Comparison of ENCODE assay signal across 8 cellular contexts in genomic region chr9:109972026-109973005, GRCh38.
A peak's percentile ranks its signal among the peaks of the same experiment; 100 is the strongest.
DNase-seq lines count a peak whose midpoint lies in the region; ATAC-seq and TF ChIP-seq lines count a peak whose summit lies in the region.

No MANE protein-coding gene starts in this region.

- H3K9me3 ChIP-seq in suprapubic skin = no peaks in the 10 kb centered on the region

- POLR2A ChIA-PET in BJ (lab: Charles Lee) = no interaction called here

- H3K27ac Mint-ChIP-seq in activated T-helper 17 cell treated with anti-CD3 and anti-CD28 coated beads, Interleukin-2, amount 50 U/mL, for 72 hours = peak overlapping the region; percentile 39
- H3K27ac Mint-ChIP-seq in stimulated activated memory B cell treated with anti-CD40 and anti-IgM and Interleukin-4, amounts not matched to agents 10 μg/mL and 1 μg/mL and 100 μg/mL, for 72 hours = peak overlapping the region; percentile 92

- H3K27me3 Mint-ChIP-seq in activated T-helper 17 cell treated with anti-CD3 and anti-CD28 coated beads, Interleukin-2, amount 50 U/mL, for 72 hours = peaks cover 5% of the 10 kb centered on the region
- no peaks in the 10 kb centered on the region for H3K27me3 Mint-ChIP-seq in stimulated activated memory B cell treated with anti-CD40 and anti-IgM and Interleukin-4, amounts not matched to agents 10 μg/mL and 1 μg/mL and 100 μg/mL, for 72 hours

- TF ChIP-seq EP300 in suprapubic skin (IDR thresholded peaks at IDR 0.05) = no peak

- H3K4me3 ChIP-seq in BJ (ENCODE audit: low read depth, low read length) = no peak overlapping the region
- H3K4me3 ChIP-seq in suprapubic skin = no peak overlapping the region

- H3K36me3 Mint-ChIP-seq in activated T-helper 17 cell treated with anti-CD3 and anti-CD28 coated beads, Interleukin-2, amount 50 U/mL, for 72 hours (ENCODE audit: low read depth) = peaks cover 5% of the 10 kb centered on the region
- H3K36me3 Mint-ChIP-seq in stimulated activated memory B cell treated with anti-CD40 and anti-IgM and Interleukin-4, amounts not matched to agents 10 μg/mL and 1 μg/mL and 100 μg/mL, for 72 hours = peaks cover 5% of the 10 kb centered on the region

- ATAC-seq in HG03108 (IDR thresholded peaks at IDR 0.05; ENCODE audit: unreplicated experiment) = peak; percentile 49
- ATAC-seq in activated T-helper 17 cell treated with anti-CD3 and anti-CD28 coated beads, Interleukin-2, amount 50 U/mL, for 72 hours (replicated peaks) = peak; percentile 23
- peak; percentile 84 for ATAC-seq in stimulated activated memory B cell treated with anti-CD40 and anti-IgM and Interleukin-4, amounts not matched to agents 10 μg/mL and 1 μg/mL and 100 μg/mL, for 72 hours

- H3K27me3 ChIP-seq in BJ (ENCODE audit: control insufficient read depth, insufficient read depth, low read length) = no peaks in the 10 kb centered on the region
- no peaks in the 10 kb centered on the region for H3K27me3 ChIP-seq in suprapubic skin

- TF ChIP-seq POLR2A in suprapubic skin (IDR thresholded peaks at IDR 0.05) = no peak

- CTCF ChIA-PET in BJ (lab: Yijun Ruan, JAX) = interaction anchor here (0.9 kb wide), 1 partner anchor 9 kb away, joined by 3 read pairs; no protein-coding TSS in a partner anchor

- no peak for DNase-seq in BJ (ENCODE audit: low read depth)
- peak; percentile 18 for DNase-seq in GM19238 (ENCODE audit: insufficient read length, low spot score)
- no peak for DNase-seq in NCI-H524 (lab: John Stamatoyannopoulos, UW)
- no peak for DNase-seq in suprapubic skin (ENCODE audit: low spot score in 2 of 2)
- no peak for DNase-seq in activated naive CD4-positive, alpha-beta T cell treated with Interleukin-2 at 50 U/mL for 16 hours

- peaks cover 2% of the 10 kb centered on the region for H3K4me1 ChIP-seq in suprapubic skin

- H3K4me3 Mint-ChIP-seq in activated T-helper 17 cell treated with anti-CD3 and anti-CD28 coated beads, Interleukin-2, amount 50 U/mL, for 72 hours = peak overlapping the region; percentile 63
- H3K4me3 Mint-ChIP-seq in stimulated activated memory B cell treated with anti-CD40 and anti-IgM and Interleukin-4, amounts not matched to agents 10 μg/mL and 1 μg/mL and 100 μg/mL, for 72 hours = peak overlapping the region; percentile 42

- 0 out of 2 replicates have a peak, but pooled peaks have one; percentile 5 for TF ChIP-seq CTCF in BJ (IDR thresholded peaks at IDR 0.05; ENCODE audit: insufficient read depth, low read depth, low read length)
- TF ChIP-seq CTCF in suprapubic skin (IDR thresholded peaks at IDR 0.05) = no peak

- no peaks in the 10 kb centered on the region for H3K36me3 ChIP-seq in BJ (ENCODE audit: control insufficient read depth, insufficient read depth, low read length)
- no peaks in the 10 kb centered on the region for H3K36me3 ChIP-seq in suprapubic skin

- H3K9me3 Mint-ChIP-seq in activated T-helper 17 cell treated with anti-CD3 and anti-CD28 coated beads, Interleukin-2, amount 50 U/mL, for 72 hours = no peaks in the 10 kb centered on the region
- H3K9me3 Mint-ChIP-seq in stimulated activated memory B cell treated with anti-CD40 and anti-IgM and Interleukin-4, amounts not matched to agents 10 μg/mL and 1 μg/mL and 100 μg/mL, for 72 hours = no peaks in the 10 kb centered on the region

- WGBS in suprapubic skin = 90% methylated on average over 6 of the region's 6 CpGs

- peaks cover 63% of the 10 kb centered on the region for H3K4me1 Mint-ChIP-seq in activated T-helper 17 cell treated with anti-CD3 and anti-CD28 coated beads, Interleukin-2, amount 50 U/mL, for 72 hours
- peaks cover 96% of the 10 kb centered on the region for H3K4me1 Mint-ChIP-seq in stimulated activated memory B cell treated with anti-CD40 and anti-IgM and Interleukin-4, amounts not matched to agents 10 μg/mL and 1 μg/mL and 100 μg/mL, for 72 hours

- H3K27ac ChIP-seq in suprapubic skin = no peak overlapping the region

Comparison
In these comparisons a context has a peak if more than half of its experiments do, and no peak if none do; other contexts are left out.
1. ATAC-seq: peak in every context shown above with its lines; median percentile 84 in stimulated activated memory B cell treated with anti-CD40 and anti-IgM and Interleukin-4, amounts not matched to agents 10 μg/mL and 1 μg/mL and 100 μg/mL, for 72 hours; 49 in HG03108; 23 in activated T-helper 17 cell treated with anti-CD3 and anti-CD28 coated beads, Interleukin-2, amount 50 U/mL, for 72 hours.